Comparison of ENCODE assay signal across 8 cellular contexts in the genomic region with DNA sequence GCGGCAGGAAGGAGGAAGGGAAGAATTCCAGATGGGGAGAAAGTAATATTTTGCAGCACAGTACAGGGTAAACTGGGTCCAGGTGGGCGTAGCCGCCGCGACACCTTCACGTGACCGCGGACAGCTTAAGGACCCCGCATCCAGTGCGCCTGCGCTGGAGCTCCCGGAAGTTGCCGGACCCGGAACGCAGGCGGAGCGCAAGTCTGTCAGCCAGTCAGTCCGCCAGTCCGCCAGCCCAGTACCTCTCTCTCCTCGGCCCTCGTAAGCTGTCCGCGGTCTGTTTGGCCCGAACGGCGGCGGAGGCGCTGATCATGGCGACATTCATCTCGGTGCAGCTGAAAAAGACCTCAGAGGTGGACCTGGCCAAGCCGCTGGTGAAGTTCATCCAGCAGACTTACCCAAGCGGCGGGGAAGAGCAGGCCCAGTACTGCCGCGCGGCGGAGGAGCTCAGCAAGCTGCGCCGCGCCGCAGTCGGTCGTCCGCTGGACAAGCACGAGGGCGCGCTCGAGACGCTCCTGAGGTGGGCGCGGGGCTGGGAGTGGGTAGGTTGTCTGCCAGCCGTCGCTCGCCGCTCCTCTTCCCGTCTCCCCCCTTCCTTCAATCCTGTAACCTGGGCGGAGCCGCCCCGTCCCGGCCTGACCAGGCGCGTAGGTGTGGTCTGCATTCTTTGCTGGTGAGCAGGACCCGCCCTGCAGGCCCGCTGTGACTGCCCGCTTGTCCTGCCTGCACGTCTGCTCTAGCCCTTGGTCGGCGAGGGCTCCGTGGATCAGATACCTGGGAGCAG. TPM values are rescaled to one million over a fixed set of nuclear protein-coding genes. Genes with fewer than 3 reads are reported as not detected.
DNase-seq lines count a peak whose midpoint lies in the region; ATAC-seq and TF ChIP-seq lines count a peak whose summit lies in the region.

A gene with protein sequence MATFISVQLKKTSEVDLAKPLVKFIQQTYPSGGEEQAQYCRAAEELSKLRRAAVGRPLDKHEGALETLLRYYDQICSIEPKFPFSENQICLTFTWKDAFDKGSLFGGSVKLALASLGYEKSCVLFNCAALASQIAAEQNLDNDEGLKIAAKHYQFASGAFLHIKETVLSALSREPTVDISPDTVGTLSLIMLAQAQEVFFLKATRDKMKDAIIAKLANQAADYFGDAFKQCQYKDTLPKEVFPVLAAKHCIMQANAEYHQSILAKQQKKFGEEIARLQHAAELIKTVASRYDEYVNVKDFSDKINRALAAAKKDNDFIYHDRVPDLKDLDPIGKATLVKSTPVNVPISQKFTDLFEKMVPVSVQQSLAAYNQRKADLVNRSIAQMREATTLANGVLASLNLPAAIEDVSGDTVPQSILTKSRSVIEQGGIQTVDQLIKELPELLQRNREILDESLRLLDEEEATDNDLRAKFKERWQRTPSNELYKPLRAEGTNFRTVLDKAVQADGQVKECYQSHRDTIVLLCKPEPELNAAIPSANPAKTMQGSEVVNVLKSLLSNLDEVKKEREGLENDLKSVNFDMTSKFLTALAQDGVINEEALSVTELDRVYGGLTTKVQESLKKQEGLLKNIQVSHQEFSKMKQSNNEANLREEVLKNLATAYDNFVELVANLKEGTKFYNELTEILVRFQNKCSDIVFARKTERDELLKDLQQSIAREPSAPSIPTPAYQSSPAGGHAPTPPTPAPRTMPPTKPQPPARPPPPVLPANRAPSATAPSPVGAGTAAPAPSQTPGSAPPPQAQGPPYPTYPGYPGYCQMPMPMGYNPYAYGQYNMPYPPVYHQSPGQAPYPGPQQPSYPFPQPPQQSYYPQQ (plus strand): TSS at position 213 of the 784 bp plus-strand sequence. CDS start 99 bp downstream, at position 312.

- H3K27me3 ChIP-seq in HUES48 (ENCODE audit: control insufficient read depth, insufficient read depth, low read length), result no peaks in the 10 kb centered on the region
- H3K27me3 ChIP-seq in OCI-LY3 (ENCODE audit: low read depth, low read length), result peaks cover 2% of the 10 kb centered on the region; the same call in 1 of the 2 replicates
- no peaks in the 10 kb centered on the region for H3K27me3 ChIP-seq in mononuclear cell (ENCODE audit: insufficient read depth, low read length)

- peak; percentile 26 for TF ChIP-seq CTCF in OCI-LY3 (IDR thresholded peaks at IDR 0.05; ENCODE audit: low read depth, low read length)

- DNase-seq in DMS 273 (lab: John Stamatoyannopoulos, UW; ENCODE audit: unreplicated experiment), result peak; percentile 91
- DNase-seq in activated T-cell treated with anti-CD3 and anti-CD28 coated beads for 1 hour (ENCODE audit: low read depth), result peak; percentile 82
- peak; percentile 83 for DNase-seq in epidermal melanocyte (ENCODE audit: insufficient read length, low spot score)
- DNase-seq in stimulated activated CD8-positive, alpha-beta memory T cell treated with anti-CD3 and anti-CD28 coated beads, Interleukin-4, amount 100 ng/mL, for 1 hour (ENCODE audit: low read depth in 2 of 2, low spot score in 1 of 2), result peak; percentile 66 to 79

- peaks cover 21% of the 10 kb centered on the region for H4K20me1 ChIP-seq in OCI-LY3 (ENCODE audit: insufficient read depth, low read length)

- H3K9ac ChIP-seq in HUES48 (ENCODE audit: low read depth, low read length) (peak within 1 kb of the TSS; percentile 53), OCI-LY3 (ENCODE audit: low read length) (peak within 1 kb of the TSS; percentile 71)

- H2AFZ ChIP-seq in OCI-LY3 (ENCODE audit: low read depth, low read length), result peak within 1 kb of the TSS; percentile 92

- H3K4me3 ChIP-seq in HUES48 (ENCODE audit: low read depth, low read length) (peak within 1 kb of the TSS; percentile 94), OCI-LY3 (ENCODE audit: low read length) (peak within 1 kb of the TSS; percentile 80), mononuclear cell (ENCODE audit: low read length) (peak within 1 kb of the TSS; percentile 94)

- H3K27ac ChIP-seq in HUES48 (ENCODE audit: low read depth, low read length) (peak within 1 kb of the TSS; percentile 94), OCI-LY3 (ENCODE audit: low read length) (peak within 1 kb of the TSS; percentile 51)

- peaks cover 50% of the 10 kb centered on the region for H3K79me2 ChIP-seq in OCI-LY3 (ENCODE audit: low read length)

- H3K9me3 ChIP-seq in HUES48 (ENCODE audit: control insufficient read depth, insufficient read depth, low read length) (peaks cover 7% of the 10 kb centered on the region; the same call in 1 of the 2 replicates), OCI-LY3 (ENCODE audit: insufficient read depth, low read length) (no peaks in the 10 kb centered on the region), mononuclear cell (ENCODE audit: low read depth, low read length) (no peaks in the 10 kb centered on the region)

- H3K4me1 ChIP-seq in HUES48 (ENCODE audit: control insufficient read depth, insufficient read depth, low read length) (peaks cover 18% of the 10 kb centered on the region), OCI-LY3 (ENCODE audit: low read length) (peaks cover 15% of the 10 kb centered on the region), mononuclear cell (ENCODE audit: insufficient read depth, low read length) (peaks cover 45% of the 10 kb centered on the region)

- H3K36me3 ChIP-seq in HUES48 (ENCODE audit: control insufficient read depth, insufficient read depth, low read length) (peaks cover 9% of the 10 kb centered on the region; the same call in 1 of the 2 replicates), OCI-LY3 (replicated peaks; ENCODE audit: low read depth, low read length) (peaks cover 10% of the 10 kb centered on the region)

- H3K4me2 ChIP-seq in OCI-LY3 (ENCODE audit: low read length), result peak within 1 kb of the TSS; percentile 88

- ATAC-seq in GM21390 (IDR thresholded peaks at IDR 0.05; ENCODE audit: unreplicated experiment), result peak; percentile 84

RNA-seq across cellular contexts. Expression of the gene that starts here (rescaled TPM):
- total RNA-seq in mononuclear cell, result 152 TPM

Comparison
In these comparisons a context has a peak if more than half of its experiments do, and no peak if none do; other contexts are left out.
1. Peak in every context shown above with its lines: DNase-seq, ATAC-seq, H3K4me3 ChIP-seq and H3K27ac ChIP-seq.